Comparison of ENCODE assay signal across 1 cellular context in the genomic region with DNA sequence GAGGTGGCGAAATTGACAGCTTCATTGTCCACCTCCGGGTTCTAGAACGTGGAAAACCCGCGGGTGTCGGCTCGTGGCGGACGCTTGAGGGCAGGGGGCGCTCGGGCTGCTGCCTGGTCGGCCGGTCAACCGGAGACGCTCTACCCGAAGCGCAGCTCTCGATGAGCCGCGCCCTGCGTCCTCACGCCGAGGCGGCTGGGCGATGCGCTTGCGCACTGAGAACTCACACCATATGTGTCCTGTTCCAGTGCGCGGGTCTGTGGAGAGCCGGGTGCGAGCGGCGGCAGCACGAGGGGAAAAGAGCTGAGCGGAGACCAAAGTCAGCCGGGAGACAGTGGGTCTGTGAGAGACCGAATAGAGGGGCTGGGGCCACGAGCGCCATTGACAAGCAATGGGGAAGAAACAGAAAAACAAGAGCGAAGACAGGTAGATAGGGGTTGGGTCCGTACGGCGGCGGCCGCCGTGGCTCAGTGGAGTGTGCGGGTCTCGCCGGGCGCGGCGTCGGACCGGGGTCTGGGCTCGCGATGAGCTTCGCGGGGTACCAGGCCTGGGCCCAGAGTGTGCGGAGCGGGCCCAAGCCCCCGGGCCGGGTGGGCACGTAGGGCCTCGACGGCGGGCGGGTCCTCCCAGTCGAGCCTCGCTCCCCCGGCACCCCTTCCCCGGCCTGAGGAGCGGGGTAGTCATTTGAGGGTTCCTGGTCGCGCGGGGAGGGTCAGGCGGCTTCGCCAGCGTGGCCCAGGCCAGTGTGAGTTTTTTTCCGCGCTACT.
TF ChIP-seq lines count a peak whose summit lies in the region.

A gene with protein sequence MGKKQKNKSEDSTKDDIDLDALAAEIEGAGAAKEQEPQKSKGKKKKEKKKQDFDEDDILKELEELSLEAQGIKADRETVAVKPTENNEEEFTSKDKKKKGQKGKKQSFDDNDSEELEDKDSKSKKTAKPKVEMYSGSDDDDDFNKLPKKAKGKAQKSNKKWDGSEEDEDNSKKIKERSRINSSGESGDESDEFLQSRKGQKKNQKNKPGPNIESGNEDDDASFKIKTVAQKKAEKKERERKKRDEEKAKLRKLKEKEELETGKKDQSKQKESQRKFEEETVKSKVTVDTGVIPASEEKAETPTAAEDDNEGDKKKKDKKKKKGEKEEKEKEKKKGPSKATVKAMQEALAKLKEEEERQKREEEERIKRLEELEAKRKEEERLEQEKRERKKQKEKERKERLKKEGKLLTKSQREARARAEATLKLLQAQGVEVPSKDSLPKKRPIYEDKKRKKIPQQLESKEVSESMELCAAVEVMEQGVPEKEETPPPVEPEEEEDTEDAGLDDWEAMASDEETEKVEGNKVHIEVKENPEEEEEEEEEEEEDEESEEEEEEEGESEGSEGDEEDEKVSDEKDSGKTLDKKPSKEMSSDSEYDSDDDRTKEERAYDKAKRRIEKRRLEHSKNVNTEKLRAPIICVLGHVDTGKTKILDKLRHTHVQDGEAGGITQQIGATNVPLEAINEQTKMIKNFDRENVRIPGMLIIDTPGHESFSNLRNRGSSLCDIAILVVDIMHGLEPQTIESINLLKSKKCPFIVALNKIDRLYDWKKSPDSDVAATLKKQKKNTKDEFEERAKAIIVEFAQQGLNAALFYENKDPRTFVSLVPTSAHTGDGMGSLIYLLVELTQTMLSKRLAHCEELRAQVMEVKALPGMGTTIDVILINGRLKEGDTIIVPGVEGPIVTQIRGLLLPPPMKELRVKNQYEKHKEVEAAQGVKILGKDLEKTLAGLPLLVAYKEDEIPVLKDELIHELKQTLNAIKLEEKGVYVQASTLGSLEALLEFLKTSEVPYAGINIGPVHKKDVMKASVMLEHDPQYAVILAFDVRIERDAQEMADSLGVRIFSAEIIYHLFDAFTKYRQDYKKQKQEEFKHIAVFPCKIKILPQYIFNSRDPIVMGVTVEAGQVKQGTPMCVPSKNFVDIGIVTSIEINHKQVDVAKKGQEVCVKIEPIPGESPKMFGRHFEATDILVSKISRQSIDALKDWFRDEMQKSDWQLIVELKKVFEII (plus strand): TSS at position 226 of the 767 bp plus-strand sequence. CDS start 166 bp downstream, at position 392.

TF ChIP-seq in K562, 482 proteins besides CTCF, POLR2A, EP300 and RAD21 (continued from another document and continues in another):
- TF ChIP-seq, protein P1, sequence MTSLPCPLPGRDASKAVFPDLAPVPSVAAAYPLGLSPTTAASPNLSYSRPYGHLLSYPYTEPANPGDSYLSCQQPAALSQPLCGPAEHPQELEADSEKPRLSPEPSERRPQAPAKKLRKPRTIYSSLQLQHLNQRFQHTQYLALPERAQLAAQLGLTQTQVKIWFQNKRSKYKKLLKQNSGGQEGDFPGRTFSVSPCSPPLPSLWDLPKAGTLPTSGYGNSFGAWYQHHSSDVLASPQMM (CRISPR knock-in tag; IDR thresholded peaks at IDR 0.05), result no peak
- TF ChIP-seq, protein P2, sequence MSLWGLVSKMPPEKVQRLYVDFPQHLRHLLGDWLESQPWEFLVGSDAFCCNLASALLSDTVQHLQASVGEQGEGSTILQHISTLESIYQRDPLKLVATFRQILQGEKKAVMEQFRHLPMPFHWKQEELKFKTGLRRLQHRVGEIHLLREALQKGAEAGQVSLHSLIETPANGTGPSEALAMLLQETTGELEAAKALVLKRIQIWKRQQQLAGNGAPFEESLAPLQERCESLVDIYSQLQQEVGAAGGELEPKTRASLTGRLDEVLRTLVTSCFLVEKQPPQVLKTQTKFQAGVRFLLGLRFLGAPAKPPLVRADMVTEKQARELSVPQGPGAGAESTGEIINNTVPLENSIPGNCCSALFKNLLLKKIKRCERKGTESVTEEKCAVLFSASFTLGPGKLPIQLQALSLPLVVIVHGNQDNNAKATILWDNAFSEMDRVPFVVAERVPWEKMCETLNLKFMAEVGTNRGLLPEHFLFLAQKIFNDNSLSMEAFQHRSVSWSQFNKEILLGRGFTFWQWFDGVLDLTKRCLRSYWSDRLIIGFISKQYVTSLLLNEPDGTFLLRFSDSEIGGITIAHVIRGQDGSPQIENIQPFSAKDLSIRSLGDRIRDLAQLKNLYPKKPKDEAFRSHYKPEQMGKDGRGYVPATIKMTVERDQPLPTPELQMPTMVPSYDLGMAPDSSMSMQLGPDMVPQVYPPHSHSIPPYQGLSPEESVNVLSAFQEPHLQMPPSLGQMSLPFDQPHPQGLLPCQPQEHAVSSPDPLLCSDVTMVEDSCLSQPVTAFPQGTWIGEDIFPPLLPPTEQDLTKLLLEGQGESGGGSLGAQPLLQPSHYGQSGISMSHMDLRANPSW (CRISPR knock-in tag; IDR thresholded peaks at IDR 0.05), result peak; percentile 90; the same call in 1 of the 2 replicates
- TF ChIP-seq MYC (IDR thresholded peaks at IDR 0.05; ENCODE audit: low read depth, low read length), result peak; percentile 89
- TF ChIP-seq MYC (CRISPR knock-in tag; IDR thresholded peaks at IDR 0.05; ENCODE audit: borderline replicate concordance, low read depth), result no peak
- TF ChIP-seq SP2 (IDR thresholded peaks at IDR 0.05; ENCODE audit: extremely low read depth, low read depth, low read length, poor library complexity, severe bottlenecking), result peak; percentile 91
- TF ChIP-seq NCOR1 (IDR thresholded peaks at IDR 0.05), result 0 out of 2 replicates have a peak, but pooled peaks have one; percentile 19
- TF ChIP-seq, protein P3, sequence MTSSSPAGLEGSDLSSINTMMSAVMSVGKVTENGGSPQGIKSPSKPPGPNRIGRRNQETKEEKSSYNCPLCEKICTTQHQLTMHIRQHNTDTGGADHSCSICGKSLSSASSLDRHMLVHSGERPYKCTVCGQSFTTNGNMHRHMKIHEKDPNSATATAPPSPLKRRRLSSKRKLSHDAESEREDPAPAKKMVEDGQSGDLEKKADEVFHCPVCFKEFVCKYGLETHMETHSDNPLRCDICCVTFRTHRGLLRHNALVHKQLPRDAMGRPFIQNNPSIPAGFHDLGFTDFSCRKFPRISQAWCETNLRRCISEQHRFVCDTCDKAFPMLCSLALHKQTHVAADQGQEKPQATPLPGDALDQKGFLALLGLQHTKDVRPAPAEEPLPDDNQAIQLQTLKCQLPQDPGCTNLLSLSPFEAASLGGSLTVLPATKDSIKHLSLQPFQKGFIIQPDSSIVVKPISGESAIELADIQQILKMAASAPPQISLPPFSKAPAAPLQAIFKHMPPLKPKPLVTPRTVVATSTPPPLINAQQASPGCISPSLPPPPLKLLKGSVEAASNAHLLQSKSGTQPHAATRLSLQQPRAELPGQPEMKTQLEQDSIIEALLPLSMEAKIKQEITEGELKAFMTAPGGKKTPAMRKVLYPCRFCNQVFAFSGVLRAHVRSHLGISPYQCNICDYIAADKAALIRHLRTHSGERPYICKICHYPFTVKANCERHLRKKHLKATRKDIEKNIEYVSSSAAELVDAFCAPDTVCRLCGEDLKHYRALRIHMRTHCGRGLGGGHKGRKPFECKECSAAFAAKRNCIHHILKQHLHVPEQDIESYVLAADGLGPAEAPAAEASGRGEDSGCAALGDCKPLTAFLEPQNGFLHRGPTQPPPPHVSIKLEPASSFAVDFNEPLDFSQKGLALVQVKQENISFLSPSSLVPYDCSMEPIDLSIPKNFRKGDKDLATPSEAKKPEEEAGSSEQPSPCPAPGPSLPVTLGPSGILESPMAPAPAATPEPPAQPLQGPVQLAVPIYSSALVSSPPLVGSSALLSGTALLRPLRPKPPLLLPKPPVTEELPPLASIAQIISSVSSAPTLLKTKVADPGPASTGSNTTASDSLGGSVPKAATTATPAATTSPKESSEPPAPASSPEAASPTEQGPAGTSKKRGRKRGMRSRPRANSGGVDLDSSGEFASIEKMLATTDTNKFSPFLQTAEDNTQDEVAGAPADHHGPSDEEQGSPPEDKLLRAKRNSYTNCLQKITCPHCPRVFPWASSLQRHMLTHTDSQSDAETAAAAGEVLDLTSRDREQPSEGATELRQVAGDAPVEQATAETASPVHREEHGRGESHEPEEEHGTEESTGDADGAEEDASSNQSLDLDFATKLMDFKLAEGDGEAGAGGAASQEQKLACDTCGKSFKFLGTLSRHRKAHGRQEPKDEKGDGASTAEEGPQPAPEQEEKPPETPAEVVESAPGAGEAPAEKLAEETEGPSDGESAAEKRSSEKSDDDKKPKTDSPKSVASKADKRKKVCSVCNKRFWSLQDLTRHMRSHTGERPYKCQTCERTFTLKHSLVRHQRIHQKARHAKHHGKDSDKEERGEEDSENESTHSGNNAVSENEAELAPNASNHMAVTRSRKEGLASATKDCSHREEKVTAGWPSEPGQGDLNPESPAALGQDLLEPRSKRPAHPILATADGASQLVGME (CRISPR knock-in tag; IDR thresholded peaks at IDR 0.05), result 0 out of 2 replicates have a peak, but pooled peaks have one; percentile 34
- TF ChIP-seq ZNF764 (CRISPR knock-in tag; IDR thresholded peaks at IDR 0.05; ENCODE audit: low read depth), result no peak
- peak; percentile 37; the same call in 1 of the 2 replicates for TF ChIP-seq LARP7 (IDR thresholded peaks at IDR 0.05)
- TF ChIP-seq PCBP1 (IDR thresholded peaks at IDR 0.05; ENCODE audit: low read depth, low read length, poor library complexity, severe bottlenecking), result peak; percentile 63
- TF ChIP-seq SMAD3 (CRISPR knock-in tag; conservative IDR thresholded peaks at IDR 0.05), result 0 out of 2 replicates have a peak, but pooled peaks have one; percentile 67
- peak; percentile 97 for TF ChIP-seq SAFB (IDR thresholded peaks at IDR 0.05; ENCODE audit: borderline replicate concordance, low read depth, low read length)
- TF ChIP-seq, protein P4, sequence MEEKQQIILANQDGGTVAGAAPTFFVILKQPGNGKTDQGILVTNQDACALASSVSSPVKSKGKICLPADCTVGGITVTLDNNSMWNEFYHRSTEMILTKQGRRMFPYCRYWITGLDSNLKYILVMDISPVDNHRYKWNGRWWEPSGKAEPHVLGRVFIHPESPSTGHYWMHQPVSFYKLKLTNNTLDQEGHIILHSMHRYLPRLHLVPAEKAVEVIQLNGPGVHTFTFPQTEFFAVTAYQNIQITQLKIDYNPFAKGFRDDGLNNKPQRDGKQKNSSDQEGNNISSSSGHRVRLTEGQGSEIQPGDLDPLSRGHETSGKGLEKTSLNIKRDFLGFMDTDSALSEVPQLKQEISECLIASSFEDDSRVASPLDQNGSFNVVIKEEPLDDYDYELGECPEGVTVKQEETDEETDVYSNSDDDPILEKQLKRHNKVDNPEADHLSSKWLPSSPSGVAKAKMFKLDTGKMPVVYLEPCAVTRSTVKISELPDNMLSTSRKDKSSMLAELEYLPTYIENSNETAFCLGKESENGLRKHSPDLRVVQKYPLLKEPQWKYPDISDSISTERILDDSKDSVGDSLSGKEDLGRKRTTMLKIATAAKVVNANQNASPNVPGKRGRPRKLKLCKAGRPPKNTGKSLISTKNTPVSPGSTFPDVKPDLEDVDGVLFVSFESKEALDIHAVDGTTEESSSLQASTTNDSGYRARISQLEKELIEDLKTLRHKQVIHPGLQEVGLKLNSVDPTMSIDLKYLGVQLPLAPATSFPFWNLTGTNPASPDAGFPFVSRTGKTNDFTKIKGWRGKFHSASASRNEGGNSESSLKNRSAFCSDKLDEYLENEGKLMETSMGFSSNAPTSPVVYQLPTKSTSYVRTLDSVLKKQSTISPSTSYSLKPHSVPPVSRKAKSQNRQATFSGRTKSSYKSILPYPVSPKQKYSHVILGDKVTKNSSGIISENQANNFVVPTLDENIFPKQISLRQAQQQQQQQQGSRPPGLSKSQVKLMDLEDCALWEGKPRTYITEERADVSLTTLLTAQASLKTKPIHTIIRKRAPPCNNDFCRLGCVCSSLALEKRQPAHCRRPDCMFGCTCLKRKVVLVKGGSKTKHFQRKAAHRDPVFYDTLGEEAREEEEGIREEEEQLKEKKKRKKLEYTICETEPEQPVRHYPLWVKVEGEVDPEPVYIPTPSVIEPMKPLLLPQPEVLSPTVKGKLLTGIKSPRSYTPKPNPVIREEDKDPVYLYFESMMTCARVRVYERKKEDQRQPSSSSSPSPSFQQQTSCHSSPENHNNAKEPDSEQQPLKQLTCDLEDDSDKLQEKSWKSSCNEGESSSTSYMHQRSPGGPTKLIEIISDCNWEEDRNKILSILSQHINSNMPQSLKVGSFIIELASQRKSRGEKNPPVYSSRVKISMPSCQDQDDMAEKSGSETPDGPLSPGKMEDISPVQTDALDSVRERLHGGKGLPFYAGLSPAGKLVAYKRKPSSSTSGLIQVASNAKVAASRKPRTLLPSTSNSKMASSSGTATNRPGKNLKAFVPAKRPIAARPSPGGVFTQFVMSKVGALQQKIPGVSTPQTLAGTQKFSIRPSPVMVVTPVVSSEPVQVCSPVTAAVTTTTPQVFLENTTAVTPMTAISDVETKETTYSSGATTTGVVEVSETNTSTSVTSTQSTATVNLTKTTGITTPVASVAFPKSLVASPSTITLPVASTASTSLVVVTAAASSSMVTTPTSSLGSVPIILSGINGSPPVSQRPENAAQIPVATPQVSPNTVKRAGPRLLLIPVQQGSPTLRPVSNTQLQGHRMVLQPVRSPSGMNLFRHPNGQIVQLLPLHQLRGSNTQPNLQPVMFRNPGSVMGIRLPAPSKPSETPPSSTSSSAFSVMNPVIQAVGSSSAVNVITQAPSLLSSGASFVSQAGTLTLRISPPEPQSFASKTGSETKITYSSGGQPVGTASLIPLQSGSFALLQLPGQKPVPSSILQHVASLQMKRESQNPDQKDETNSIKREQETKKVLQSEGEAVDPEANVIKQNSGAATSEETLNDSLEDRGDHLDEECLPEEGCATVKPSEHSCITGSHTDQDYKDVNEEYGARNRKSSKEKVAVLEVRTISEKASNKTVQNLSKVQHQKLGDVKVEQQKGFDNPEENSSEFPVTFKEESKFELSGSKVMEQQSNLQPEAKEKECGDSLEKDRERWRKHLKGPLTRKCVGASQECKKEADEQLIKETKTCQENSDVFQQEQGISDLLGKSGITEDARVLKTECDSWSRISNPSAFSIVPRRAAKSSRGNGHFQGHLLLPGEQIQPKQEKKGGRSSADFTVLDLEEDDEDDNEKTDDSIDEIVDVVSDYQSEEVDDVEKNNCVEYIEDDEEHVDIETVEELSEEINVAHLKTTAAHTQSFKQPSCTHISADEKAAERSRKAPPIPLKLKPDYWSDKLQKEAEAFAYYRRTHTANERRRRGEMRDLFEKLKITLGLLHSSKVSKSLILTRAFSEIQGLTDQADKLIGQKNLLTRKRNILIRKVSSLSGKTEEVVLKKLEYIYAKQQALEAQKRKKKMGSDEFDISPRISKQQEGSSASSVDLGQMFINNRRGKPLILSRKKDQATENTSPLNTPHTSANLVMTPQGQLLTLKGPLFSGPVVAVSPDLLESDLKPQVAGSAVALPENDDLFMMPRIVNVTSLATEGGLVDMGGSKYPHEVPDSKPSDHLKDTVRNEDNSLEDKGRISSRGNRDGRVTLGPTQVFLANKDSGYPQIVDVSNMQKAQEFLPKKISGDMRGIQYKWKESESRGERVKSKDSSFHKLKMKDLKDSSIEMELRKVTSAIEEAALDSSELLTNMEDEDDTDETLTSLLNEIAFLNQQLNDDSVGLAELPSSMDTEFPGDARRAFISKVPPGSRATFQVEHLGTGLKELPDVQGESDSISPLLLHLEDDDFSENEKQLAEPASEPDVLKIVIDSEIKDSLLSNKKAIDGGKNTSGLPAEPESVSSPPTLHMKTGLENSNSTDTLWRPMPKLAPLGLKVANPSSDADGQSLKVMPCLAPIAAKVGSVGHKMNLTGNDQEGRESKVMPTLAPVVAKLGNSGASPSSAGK (IDR thresholded peaks at IDR 0.05), result peak; percentile 87
- TF ChIP-seq CREB1 (IDR thresholded peaks at IDR 0.05), result peak; percentile 58; the same call in 1 of the 2 replicates
- peak; percentile 65 for TF ChIP-seq CREB1 (CRISPR knock-in tag; IDR thresholded peaks at IDR 0.05)
